9 cellular contexts compared by ENCODE assay signal in the genomic region with DNA sequence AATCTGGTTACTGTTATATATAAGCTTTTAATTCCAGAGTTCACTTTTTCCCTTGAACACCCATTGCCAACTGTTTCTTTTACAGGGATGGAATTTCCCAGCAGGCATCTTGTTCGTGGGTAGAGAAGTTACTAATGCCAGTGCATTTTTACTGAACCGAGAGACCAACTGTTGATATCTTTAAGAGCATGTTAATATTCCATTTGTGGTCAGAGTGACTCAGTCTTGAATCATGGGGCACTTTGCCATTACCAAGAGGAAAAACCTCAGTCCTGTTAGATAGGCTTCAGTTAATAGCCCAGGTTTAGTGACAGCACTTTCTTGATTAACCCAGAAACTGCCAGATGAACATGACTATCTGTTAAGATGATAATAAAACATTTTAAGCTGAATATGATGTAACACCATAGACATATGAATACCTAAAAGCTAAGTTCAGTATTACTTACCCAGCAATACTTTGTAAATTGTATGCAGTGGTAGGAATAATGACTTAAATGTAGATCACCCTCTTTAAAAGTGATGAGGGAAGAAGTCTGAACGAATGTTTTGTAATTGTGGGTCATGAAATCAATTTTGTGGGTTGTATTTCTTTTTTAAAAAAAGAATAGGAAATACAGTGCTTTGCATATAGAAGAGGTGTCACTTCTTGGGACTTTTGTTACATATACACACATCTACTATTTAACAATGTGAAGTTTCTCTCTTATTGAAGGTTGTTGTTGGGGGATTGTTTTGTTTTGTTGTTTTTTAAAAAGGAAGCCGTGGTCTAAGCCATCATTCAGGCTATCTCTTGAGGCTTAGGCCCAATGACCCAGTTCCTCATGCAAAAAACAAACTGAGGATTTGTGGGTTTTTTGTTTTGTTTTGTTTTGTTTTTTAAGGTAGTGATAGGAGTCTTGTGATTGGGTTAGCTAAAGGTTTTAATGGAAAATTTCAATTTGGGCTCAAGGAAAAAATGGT.
DNase-seq lines count a peak whose midpoint lies in the region; ATAC-seq, FAIRE-seq and TF ChIP-seq lines count a peak whose summit lies in the region.
"Had no signal": no experiment of that assay in that cellular context is flagged by ENCODE, and none has a peak within 500 bp of the region (broad histone marks: within the 10 kb centered on the region; RNA-seq: fewer than 3 reads in every experiment).

No MANE protein-coding gene starts in this region.

- no peaks in the 10 kb centered on the region for H3K9me2 ChIP-seq in Karpas-422 (replicated peaks; ENCODE audit: insufficient read depth, low read length)

- no peaks in the 10 kb centered on the region for H3K36me3 Mint-ChIP-seq in CD4-positive, alpha-beta T cell (ENCODE audit: low read depth)

- H3K27ac ChIP-seq in adrenal gland (peak overlapping the region in 3 of 5 donors; percentile 35 to 71 (median 62)), keratinocyte (ENCODE audit: control insufficient read depth, insufficient read depth, low read length) (peak overlapping the region; percentile 56), tibial nerve (peak overlapping the region in 3 of 4 donors; percentile 50 to 83 (median 80)), Karpas-422 (ENCODE audit: low read length) (no peak overlapping the region)
- H3K27ac ChIP-seq in CD4-positive, alpha-beta T cell (ENCODE audit: low read depth, low read length), result no peak overlapping the region
- H3K27ac ChIP-seq: neutrophil had no signal

- H3K9me1 ChIP-seq in keratinocyte (ENCODE audit: control insufficient read depth, extremely low read depth, insufficient read depth, low read length), result no peaks in the 10 kb centered on the region

- no peaks in the 10 kb centered on the region for H4K20me1 ChIP-seq in keratinocyte (ENCODE audit: control insufficient read depth, extremely low read depth, insufficient read depth, low read length)
- H4K20me1 ChIP-seq in Karpas-422 (ENCODE audit: insufficient read depth, low read depth, low read length), result no peaks in the 10 kb centered on the region

- peak; percentile 26 to 78 for TF ChIP-seq EP300 in tibial nerve (IDR thresholded peaks at IDR 0.05)

- peak; percentile 96 for FAIRE-seq in keratinocyte (lab: Jason Lieb, UNC)

- H2AFZ ChIP-seq in keratinocyte (ENCODE audit: control insufficient read depth, low read length) (peak overlapping the region; percentile 21), Karpas-422 (ENCODE audit: low read length) (no peak overlapping the region)

- peaks cover 14% of the 10 kb centered on the region for H3K4me1 Mint-ChIP-seq in CD4-positive, alpha-beta T cell (ENCODE audit: low read depth)

- H3K4me3 Mint-ChIP-seq in CD4-positive, alpha-beta T cell, result no peak overlapping the region

- no peaks in the 10 kb centered on the region for H3K27me3 Mint-ChIP-seq in CD4-positive, alpha-beta T cell

- no peaks in the 10 kb centered on the region for H3K9me3 Mint-ChIP-seq in CD4-positive, alpha-beta T cell

- WGBS in adrenal gland, 4 donors, result 28 to 38% (median 34%) methylated on average over 4 of the region's 4 CpGs
- 30 to 34% methylated on average over 4 of the region's 4 CpGs for WGBS in tibial nerve, 2 donors

- H3K27me3 ChIP-seq in adrenal gland (no peaks in the 10 kb centered on the region), keratinocyte (ENCODE audit: control insufficient read depth, extremely low read depth, insufficient read depth, low read length) (no peaks in the 10 kb centered on the region), tibial nerve (no peaks in the 10 kb centered on the region), Karpas-422 (ENCODE audit: low read length) (no peaks in the 10 kb centered on the region)
- H3K27me3 ChIP-seq in CD4-positive, alpha-beta T cell (ENCODE audit: control insufficient read depth, insufficient read depth, low read length), result no peaks in the 10 kb centered on the region

- H3K9me3 ChIP-seq in adrenal gland (replicated peaks in 1 of 3) (no peaks in the 10 kb centered on the region), keratinocyte (ENCODE audit: control insufficient read depth, low read depth, low read length) (no peaks in the 10 kb centered on the region), tibial nerve (no peaks in the 10 kb centered on the region), Karpas-422 (ENCODE audit: low read length) (no peaks in the 10 kb centered on the region)
- H3K9me3 ChIP-seq in CD4-positive, alpha-beta T cell (ENCODE audit: control insufficient read depth, low read length), result no peaks in the 10 kb centered on the region
- H3K9me3 ChIP-seq: neutrophil had no signal

- H3K9ac ChIP-seq in keratinocyte (ENCODE audit: control insufficient read depth, extremely low read depth, insufficient read depth, low read length) (peak overlapping the region; percentile 35), Karpas-422 (ENCODE audit: low read length) (no peak overlapping the region)

- no peaks in the 10 kb centered on the region for H3K79me2 ChIP-seq in keratinocyte (ENCODE audit: control insufficient read depth, insufficient read depth, low read length)
- H3K79me2 ChIP-seq in Karpas-422 (ENCODE audit: low read length), result no peaks in the 10 kb centered on the region

- H3K27ac Mint-ChIP-seq in CD4-positive, alpha-beta T cell, result no peak overlapping the region

- TF ChIP-seq POLR2A in adrenal gland (IDR thresholded peaks at IDR 0.05) (peak in 1 of 2 donors; percentile 44), tibial nerve (IDR thresholded peaks at IDR 0.05) (no peak)

- POLR2A ChIA-PET in CD4-positive, alpha-beta T cell (lab: Charles Lee), result no interaction called here

- H3K4me1 ChIP-seq in adrenal gland (replicated peaks in 1 of 2) (peaks cover 5 to 12% of the 10 kb centered on the region in 2 donors), keratinocyte (ENCODE audit: control insufficient read depth, extremely low read depth, insufficient read depth, low read length) (peaks cover 16% of the 10 kb centered on the region), tibial nerve (peaks cover 0 to 25% (median 8%) of the 10 kb centered on the region in 4 donors), Karpas-422 (ENCODE audit: low read length) (0 out of 2 replicates have a peak, but pooled peaks cover 2% of the 10 kb centered on the region)

- peaks cover 0 to 14% of the 10 kb centered on the region in 2 donors for H3K36me3 ChIP-seq in adrenal gland (replicated peaks in 1 of 2)
- H3K36me3 ChIP-seq in keratinocyte (ENCODE audit: control insufficient read depth in 2 of 2, extremely low read depth in 1 of 2, insufficient read depth in 2 of 2, low read length in 2 of 2), result peaks cover 0 to 2% of the 10 kb centered on the region in 2 experiments
- H3K36me3 ChIP-seq in tibial nerve, result peaks cover 0 to 5% (median 0%) of the 10 kb centered on the region in 3 donors
- no peaks in the 10 kb centered on the region for H3K36me3 ChIP-seq in Karpas-422 (ENCODE audit: insufficient read depth, low read length)
- H3K36me3 ChIP-seq: neutrophil had no signal

- dilution Hi-C loops in keratinocyte (cut with MboI; ENCODE audit: extremely low pct_ligation_motif_present, low sequenced_read_pairs), result no loop called here

- TF ChIP-seq CTCF in adrenal gland (IDR thresholded peaks at IDR 0.05) (no peak), keratinocyte (optimal IDR thresholded peaks at IDR 0.05 in 1 of 3, IDR thresholded peaks at IDR 0.05 in 1 of 3, conservative IDR thresholded peaks at IDR 0.05 in 1 of 3; ENCODE audit: extremely low read depth in 1 of 3, insufficient read depth in 2 of 3, low read length in 3 of 3) (no peak), tibial nerve (IDR thresholded peaks at IDR 0.05) (no peak)
- no peak for TF ChIP-seq CTCF in CD4-positive, alpha-beta T cell (IDR thresholded peaks at IDR 0.05)

- no peak overlapping the region for H3K4me3 ChIP-seq in adrenal gland
- H3K4me3 ChIP-seq in keratinocyte (ENCODE audit: control insufficient read depth in 2 of 3, extremely low read depth in 1 of 3, insufficient read depth in 2 of 3, low read depth in 1 of 3, low read length in 3 of 3), result peak overlapping the region in 1 of 3 experiments; percentile 1
- H3K4me3 ChIP-seq in tibial nerve, result no peak overlapping the region
- H3K4me3 ChIP-seq in Karpas-422 (ENCODE audit: low read length), result no peak overlapping the region

- ATAC-seq in CD4-positive, alpha-beta T cell (ENCODE audit: poor library complexity), result no peak

- DNase-seq in GM04504 (ENCODE audit: low read depth) (peak; percentile 96), LHCN-M2 (ENCODE audit: low read depth) (peak; percentile 99), adrenal gland (peak; percentile 32 to 77 (median 69)), keratinocyte (ENCODE audit: low read depth, low spot score) (peak; percentile 88), tibial nerve (ENCODE audit: low spot score in 2 of 2) (peak in 1 of 2 donors; percentile 52), Karpas-422 (no peak)
- DNase-seq in activated CD8-positive, alpha-beta memory T cell treated with anti-CD3 and anti-CD28 coated beads for 24 hours, result no peak
- DNase-seq in CD4-positive, alpha-beta T cell, result no peak

- CTCF ChIA-PET in CD4-positive, alpha-beta T cell (lab: Charles Lee), result no interaction called here

- H3K4me2 ChIP-seq in keratinocyte (ENCODE audit: control insufficient read depth, extremely low read depth, insufficient read depth, low read depth, low read length) (peak overlapping the region; percentile 68), Karpas-422 (ENCODE audit: low read depth, low read length, poor library complexity, severe bottlenecking) (no peak overlapping the region)

- intact Hi-C loops in adrenal gland (cut with DNase I), result no loop called here
- intact Hi-C loops in CD4-positive, alpha-beta T cell (cut with DNase I, micrococcal nuclease), result no loop called here

Comparison
In these comparisons a context has a peak if more than half of its experiments do, and no peak if none do; other contexts are left out.
1. DNase-seq: peak in GM04504 (single experiment), LHCN-M2 (single experiment), adrenal gland (7 of 7) and keratinocyte (single experiment); none in activated CD8-positive, alpha-beta memory T cell treated with anti-CD3 and anti-CD28 coated beads for 24 hours (single experiment), Karpas-422 (single experiment) and CD4-positive, alpha-beta T cell (0 of 10).
2. H3K27ac ChIP-seq: peak in adrenal gland (3 of 5), keratinocyte (single experiment) and tibial nerve (3 of 4); none in Karpas-422 (single experiment) and CD4-positive, alpha-beta T cell (single experiment).